Comparison of ENCODE assay signal across 1 cellular context in the genomic region with DNA sequence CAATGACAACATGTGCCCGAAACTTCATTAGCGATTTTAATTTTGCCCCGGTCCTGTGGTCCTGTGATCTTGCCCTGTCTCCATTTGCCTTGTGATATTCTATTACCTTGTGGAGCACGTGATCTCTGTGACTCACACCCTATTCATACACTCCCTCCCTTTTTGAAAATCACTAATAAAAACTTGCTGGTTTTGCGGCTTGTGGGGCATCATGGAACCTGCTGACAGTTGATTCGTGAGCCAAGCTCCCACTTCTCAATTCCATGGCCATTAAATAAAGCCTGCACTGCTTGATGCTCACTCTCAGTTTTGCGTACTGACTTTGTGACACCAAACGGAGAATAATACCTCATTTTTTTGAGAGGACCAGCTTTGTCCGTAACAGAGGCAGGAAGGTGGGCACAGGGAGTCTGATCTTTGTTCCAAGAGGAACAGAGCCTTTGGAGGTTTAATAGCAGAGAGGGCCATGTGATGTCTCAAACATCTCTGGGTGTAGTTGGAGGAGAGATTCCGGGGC.
TF ChIP-seq lines count a peak whose summit lies in the region.

No MANE protein-coding gene starts in this region.

TF ChIP-seq in K562, 482 proteins besides CTCF, POLR2A, EP300 and RAD21 (continues in another document):
- no peak; a peak in 1 of 3 replicates for TF ChIP-seq CBX3 (IDR thresholded peaks at IDR 0.05; ENCODE audit: borderline replicate concordance in 1 of 2, low read length in 2 of 2)
- peak; percentile 38 for TF ChIP-seq FOS (IDR thresholded peaks at IDR 0.05; ENCODE audit: extremely low read depth, insufficient read length)
- 0 out of 2 replicates have a peak, but pooled peaks have one; percentile 69 for TF ChIP-seq KLF6 (CRISPR knock-in tag; IDR thresholded peaks at IDR 0.05; ENCODE audit: borderline replicate concordance)
- TF ChIP-seq MEF2D (tag; conservative IDR thresholded peaks at IDR 0.05; ENCODE audit: low read depth) = peak; percentile 77; the same call in 1 of the 2 replicates
- TF ChIP-seq ERF (CRISPR knock-in tag; IDR thresholded peaks at IDR 0.05) = peak; percentile 88; the same call in 1 of the 2 replicates
- peak; percentile 47 for TF ChIP-seq CBFA2T2 (conservative IDR thresholded peaks at IDR 0.05)
- peak; percentile 52 for TF ChIP-seq ESRRA (IDR thresholded peaks at IDR 0.05; ENCODE audit: borderline replicate concordance, low read depth)
- peak; percentile 79; the same call in 1 of the 2 replicates for TF ChIP-seq MTF1 (CRISPR knock-in tag; IDR thresholded peaks at IDR 0.05; ENCODE audit: borderline replicate concordance)
- peak in 1 of 2 experiments; percentile 32; a peak in 1 of 4 replicates for TF ChIP-seq HDAC1 (IDR thresholded peaks at IDR 0.05)
- no peak for TF ChIP-seq TRIM28 (IDR thresholded peaks at IDR 0.05)
- TF ChIP-seq ZNF133 (CRISPR knock-in tag; IDR thresholded peaks at IDR 0.05) = 0 out of 2 replicates have a peak, but pooled peaks have one; percentile 4
- TF ChIP-seq DDX20 (tag; IDR thresholded peaks at IDR 0.05; ENCODE audit: low read depth) = no peak
- TF ChIP-seq, protein P1, sequence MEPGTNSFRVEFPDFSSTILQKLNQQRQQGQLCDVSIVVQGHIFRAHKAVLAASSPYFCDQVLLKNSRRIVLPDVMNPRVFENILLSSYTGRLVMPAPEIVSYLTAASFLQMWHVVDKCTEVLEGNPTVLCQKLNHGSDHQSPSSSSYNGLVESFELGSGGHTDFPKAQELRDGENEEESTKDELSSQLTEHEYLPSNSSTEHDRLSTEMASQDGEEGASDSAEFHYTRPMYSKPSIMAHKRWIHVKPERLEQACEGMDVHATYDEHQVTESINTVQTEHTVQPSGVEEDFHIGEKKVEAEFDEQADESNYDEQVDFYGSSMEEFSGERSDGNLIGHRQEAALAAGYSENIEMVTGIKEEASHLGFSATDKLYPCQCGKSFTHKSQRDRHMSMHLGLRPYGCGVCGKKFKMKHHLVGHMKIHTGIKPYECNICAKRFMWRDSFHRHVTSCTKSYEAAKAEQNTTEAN (CRISPR knock-in tag; IDR thresholded peaks at IDR 0.05) = no peak
- TF ChIP-seq, protein P2, sequence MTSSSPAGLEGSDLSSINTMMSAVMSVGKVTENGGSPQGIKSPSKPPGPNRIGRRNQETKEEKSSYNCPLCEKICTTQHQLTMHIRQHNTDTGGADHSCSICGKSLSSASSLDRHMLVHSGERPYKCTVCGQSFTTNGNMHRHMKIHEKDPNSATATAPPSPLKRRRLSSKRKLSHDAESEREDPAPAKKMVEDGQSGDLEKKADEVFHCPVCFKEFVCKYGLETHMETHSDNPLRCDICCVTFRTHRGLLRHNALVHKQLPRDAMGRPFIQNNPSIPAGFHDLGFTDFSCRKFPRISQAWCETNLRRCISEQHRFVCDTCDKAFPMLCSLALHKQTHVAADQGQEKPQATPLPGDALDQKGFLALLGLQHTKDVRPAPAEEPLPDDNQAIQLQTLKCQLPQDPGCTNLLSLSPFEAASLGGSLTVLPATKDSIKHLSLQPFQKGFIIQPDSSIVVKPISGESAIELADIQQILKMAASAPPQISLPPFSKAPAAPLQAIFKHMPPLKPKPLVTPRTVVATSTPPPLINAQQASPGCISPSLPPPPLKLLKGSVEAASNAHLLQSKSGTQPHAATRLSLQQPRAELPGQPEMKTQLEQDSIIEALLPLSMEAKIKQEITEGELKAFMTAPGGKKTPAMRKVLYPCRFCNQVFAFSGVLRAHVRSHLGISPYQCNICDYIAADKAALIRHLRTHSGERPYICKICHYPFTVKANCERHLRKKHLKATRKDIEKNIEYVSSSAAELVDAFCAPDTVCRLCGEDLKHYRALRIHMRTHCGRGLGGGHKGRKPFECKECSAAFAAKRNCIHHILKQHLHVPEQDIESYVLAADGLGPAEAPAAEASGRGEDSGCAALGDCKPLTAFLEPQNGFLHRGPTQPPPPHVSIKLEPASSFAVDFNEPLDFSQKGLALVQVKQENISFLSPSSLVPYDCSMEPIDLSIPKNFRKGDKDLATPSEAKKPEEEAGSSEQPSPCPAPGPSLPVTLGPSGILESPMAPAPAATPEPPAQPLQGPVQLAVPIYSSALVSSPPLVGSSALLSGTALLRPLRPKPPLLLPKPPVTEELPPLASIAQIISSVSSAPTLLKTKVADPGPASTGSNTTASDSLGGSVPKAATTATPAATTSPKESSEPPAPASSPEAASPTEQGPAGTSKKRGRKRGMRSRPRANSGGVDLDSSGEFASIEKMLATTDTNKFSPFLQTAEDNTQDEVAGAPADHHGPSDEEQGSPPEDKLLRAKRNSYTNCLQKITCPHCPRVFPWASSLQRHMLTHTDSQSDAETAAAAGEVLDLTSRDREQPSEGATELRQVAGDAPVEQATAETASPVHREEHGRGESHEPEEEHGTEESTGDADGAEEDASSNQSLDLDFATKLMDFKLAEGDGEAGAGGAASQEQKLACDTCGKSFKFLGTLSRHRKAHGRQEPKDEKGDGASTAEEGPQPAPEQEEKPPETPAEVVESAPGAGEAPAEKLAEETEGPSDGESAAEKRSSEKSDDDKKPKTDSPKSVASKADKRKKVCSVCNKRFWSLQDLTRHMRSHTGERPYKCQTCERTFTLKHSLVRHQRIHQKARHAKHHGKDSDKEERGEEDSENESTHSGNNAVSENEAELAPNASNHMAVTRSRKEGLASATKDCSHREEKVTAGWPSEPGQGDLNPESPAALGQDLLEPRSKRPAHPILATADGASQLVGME (CRISPR knock-in tag; IDR thresholded peaks at IDR 0.05) = peak; percentile 80; the same call in 1 of the 2 replicates
- TF ChIP-seq, protein P3, sequence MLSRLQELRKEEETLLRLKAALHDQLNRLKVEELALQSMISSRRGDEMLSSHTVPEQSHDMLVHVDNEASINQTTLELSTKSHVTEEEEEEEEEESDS (CRISPR knock-in tag; IDR thresholded peaks at IDR 0.05) = no peak
- peak; percentile 62; the same call in 1 of the 2 replicates for TF ChIP-seq NR2F6 (CRISPR knock-in tag; IDR thresholded peaks at IDR 0.05)
- TF ChIP-seq ZNF583 (CRISPR knock-in tag; IDR thresholded peaks at IDR 0.05) = peak; percentile 83
- peak; percentile 78 for TF ChIP-seq MTA3 (IDR thresholded peaks at IDR 0.05; ENCODE audit: borderline replicate concordance)
- no peak for TF ChIP-seq NR2C1 (IDR thresholded peaks at IDR 0.05)
- TF ChIP-seq NR2C1 (tag; IDR thresholded peaks at IDR 0.05) = peak; percentile 61; the same call in 1 of the 2 replicates
- TF ChIP-seq, protein P4, sequence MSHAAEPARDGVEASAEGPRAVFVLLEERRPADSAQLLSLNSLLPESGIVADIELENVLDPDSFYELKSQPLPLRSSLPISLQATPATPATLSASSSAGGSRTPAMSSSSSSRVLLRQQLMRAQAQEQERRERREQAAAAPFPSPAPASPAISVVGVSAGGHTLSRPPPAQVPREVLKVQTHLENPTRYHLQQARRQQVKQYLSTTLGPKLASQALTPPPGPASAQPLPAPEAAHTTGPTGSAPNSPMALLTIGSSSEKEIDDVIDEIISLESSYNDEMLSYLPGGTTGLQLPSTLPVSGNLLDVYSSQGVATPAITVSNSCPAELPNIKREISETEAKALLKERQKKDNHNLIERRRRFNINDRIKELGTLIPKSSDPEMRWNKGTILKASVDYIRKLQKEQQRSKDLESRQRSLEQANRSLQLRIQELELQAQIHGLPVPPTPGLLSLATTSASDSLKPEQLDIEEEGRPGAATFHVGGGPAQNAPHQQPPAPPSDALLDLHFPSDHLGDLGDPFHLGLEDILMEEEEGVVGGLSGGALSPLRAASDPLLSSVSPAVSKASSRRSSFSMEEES (CRISPR knock-in tag; IDR thresholded peaks at IDR 0.05) = peak; percentile 93
- TF ChIP-seq, protein P5, sequence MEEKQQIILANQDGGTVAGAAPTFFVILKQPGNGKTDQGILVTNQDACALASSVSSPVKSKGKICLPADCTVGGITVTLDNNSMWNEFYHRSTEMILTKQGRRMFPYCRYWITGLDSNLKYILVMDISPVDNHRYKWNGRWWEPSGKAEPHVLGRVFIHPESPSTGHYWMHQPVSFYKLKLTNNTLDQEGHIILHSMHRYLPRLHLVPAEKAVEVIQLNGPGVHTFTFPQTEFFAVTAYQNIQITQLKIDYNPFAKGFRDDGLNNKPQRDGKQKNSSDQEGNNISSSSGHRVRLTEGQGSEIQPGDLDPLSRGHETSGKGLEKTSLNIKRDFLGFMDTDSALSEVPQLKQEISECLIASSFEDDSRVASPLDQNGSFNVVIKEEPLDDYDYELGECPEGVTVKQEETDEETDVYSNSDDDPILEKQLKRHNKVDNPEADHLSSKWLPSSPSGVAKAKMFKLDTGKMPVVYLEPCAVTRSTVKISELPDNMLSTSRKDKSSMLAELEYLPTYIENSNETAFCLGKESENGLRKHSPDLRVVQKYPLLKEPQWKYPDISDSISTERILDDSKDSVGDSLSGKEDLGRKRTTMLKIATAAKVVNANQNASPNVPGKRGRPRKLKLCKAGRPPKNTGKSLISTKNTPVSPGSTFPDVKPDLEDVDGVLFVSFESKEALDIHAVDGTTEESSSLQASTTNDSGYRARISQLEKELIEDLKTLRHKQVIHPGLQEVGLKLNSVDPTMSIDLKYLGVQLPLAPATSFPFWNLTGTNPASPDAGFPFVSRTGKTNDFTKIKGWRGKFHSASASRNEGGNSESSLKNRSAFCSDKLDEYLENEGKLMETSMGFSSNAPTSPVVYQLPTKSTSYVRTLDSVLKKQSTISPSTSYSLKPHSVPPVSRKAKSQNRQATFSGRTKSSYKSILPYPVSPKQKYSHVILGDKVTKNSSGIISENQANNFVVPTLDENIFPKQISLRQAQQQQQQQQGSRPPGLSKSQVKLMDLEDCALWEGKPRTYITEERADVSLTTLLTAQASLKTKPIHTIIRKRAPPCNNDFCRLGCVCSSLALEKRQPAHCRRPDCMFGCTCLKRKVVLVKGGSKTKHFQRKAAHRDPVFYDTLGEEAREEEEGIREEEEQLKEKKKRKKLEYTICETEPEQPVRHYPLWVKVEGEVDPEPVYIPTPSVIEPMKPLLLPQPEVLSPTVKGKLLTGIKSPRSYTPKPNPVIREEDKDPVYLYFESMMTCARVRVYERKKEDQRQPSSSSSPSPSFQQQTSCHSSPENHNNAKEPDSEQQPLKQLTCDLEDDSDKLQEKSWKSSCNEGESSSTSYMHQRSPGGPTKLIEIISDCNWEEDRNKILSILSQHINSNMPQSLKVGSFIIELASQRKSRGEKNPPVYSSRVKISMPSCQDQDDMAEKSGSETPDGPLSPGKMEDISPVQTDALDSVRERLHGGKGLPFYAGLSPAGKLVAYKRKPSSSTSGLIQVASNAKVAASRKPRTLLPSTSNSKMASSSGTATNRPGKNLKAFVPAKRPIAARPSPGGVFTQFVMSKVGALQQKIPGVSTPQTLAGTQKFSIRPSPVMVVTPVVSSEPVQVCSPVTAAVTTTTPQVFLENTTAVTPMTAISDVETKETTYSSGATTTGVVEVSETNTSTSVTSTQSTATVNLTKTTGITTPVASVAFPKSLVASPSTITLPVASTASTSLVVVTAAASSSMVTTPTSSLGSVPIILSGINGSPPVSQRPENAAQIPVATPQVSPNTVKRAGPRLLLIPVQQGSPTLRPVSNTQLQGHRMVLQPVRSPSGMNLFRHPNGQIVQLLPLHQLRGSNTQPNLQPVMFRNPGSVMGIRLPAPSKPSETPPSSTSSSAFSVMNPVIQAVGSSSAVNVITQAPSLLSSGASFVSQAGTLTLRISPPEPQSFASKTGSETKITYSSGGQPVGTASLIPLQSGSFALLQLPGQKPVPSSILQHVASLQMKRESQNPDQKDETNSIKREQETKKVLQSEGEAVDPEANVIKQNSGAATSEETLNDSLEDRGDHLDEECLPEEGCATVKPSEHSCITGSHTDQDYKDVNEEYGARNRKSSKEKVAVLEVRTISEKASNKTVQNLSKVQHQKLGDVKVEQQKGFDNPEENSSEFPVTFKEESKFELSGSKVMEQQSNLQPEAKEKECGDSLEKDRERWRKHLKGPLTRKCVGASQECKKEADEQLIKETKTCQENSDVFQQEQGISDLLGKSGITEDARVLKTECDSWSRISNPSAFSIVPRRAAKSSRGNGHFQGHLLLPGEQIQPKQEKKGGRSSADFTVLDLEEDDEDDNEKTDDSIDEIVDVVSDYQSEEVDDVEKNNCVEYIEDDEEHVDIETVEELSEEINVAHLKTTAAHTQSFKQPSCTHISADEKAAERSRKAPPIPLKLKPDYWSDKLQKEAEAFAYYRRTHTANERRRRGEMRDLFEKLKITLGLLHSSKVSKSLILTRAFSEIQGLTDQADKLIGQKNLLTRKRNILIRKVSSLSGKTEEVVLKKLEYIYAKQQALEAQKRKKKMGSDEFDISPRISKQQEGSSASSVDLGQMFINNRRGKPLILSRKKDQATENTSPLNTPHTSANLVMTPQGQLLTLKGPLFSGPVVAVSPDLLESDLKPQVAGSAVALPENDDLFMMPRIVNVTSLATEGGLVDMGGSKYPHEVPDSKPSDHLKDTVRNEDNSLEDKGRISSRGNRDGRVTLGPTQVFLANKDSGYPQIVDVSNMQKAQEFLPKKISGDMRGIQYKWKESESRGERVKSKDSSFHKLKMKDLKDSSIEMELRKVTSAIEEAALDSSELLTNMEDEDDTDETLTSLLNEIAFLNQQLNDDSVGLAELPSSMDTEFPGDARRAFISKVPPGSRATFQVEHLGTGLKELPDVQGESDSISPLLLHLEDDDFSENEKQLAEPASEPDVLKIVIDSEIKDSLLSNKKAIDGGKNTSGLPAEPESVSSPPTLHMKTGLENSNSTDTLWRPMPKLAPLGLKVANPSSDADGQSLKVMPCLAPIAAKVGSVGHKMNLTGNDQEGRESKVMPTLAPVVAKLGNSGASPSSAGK (IDR thresholded peaks at IDR 0.05) = no peak
- TF ChIP-seq, protein P6, sequence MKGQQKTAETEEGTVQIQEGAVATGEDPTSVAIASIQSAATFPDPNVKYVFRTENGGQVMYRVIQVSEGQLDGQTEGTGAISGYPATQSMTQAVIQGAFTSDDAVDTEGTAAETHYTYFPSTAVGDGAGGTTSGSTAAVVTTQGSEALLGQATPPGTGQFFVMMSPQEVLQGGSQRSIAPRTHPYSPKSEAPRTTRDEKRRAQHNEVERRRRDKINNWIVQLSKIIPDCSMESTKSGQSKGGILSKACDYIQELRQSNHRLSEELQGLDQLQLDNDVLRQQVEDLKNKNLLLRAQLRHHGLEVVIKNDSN (CRISPR knock-in tag; IDR thresholded peaks at IDR 0.05) = peak; percentile 90
- peak; percentile 94 for TF ChIP-seq NFRKB (IDR thresholded peaks at IDR 0.05; ENCODE audit: low read depth)
- TF ChIP-seq, protein P7, sequence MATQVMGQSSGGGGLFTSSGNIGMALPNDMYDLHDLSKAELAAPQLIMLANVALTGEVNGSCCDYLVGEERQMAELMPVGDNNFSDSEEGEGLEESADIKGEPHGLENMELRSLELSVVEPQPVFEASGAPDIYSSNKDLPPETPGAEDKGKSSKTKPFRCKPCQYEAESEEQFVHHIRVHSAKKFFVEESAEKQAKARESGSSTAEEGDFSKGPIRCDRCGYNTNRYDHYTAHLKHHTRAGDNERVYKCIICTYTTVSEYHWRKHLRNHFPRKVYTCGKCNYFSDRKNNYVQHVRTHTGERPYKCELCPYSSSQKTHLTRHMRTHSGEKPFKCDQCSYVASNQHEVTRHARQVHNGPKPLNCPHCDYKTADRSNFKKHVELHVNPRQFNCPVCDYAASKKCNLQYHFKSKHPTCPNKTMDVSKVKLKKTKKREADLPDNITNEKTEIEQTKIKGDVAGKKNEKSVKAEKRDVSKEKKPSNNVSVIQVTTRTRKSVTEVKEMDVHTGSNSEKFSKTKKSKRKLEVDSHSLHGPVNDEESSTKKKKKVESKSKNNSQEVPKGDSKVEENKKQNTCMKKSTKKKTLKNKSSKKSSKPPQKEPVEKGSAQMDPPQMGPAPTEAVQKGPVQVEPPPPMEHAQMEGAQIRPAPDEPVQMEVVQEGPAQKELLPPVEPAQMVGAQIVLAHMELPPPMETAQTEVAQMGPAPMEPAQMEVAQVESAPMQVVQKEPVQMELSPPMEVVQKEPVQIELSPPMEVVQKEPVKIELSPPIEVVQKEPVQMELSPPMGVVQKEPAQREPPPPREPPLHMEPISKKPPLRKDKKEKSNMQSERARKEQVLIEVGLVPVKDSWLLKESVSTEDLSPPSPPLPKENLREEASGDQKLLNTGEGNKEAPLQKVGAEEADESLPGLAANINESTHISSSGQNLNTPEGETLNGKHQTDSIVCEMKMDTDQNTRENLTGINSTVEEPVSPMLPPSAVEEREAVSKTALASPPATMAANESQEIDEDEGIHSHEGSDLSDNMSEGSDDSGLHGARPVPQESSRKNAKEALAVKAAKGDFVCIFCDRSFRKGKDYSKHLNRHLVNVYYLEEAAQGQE (CRISPR knock-in tag; IDR thresholded peaks at IDR 0.05; ENCODE audit: low read depth) = peak; percentile 58; the same call in 1 of the 2 replicates
